27 cellular contexts compared by ENCODE assay signal in genomic region chr3:166110102-166110501, GRCh38.
"Had no signal": no experiment of that assay in that cellular context is flagged by ENCODE, and none has a peak within 500 bp of the region (broad histone marks: within the 10 kb centered on the region; RNA-seq: fewer than 3 reads in every experiment).

No MANE protein-coding gene starts in this region.

- H3K4me3 Mint-ChIP-seq: activated naive CD8-positive, alpha-beta T cell; natural killer cell treated with Interleukin-12 subunit alpha and Interleukin-12 subunit beta and Interleukin-15 and Interleukin-18, amount 100 ng/mL, for 72 hours had no signal

- H3K4me3 ChIP-seq: body of pancreas, coronary artery, dorsolateral prefrontal cortex, heart right ventricle, left lung, lower lobe of right lung, mucosa of descending colon, right lobe of liver, testis, transverse colon had no signal

- H3K36me3 Mint-ChIP-seq: activated naive CD8-positive, alpha-beta T cell had no signal

- DNase-seq: activated CD4-positive, alpha-beta T cell treated with anti-CD3 and anti-CD28 coated beads for 48 hours; activated CD4-positive, alpha-beta T cell treated with anti-CD3 and anti-CD28 coated beads, Interleukin-2, amount 50 U/mL, for 48 hours; activated CD8-positive, alpha-beta memory T cell treated with anti-CD3 and anti-CD28 coated beads for 24 hours; activated effector memory CD4-positive, alpha-beta T cell treated with Interleukin-2 at 50 U/mL for 16 hours; activated naive CD4-positive, alpha-beta T cell treated with Interleukin-2 at 50 U/mL for 16 hours; aorta; body of pancreas; dorsolateral prefrontal cortex; effector memory CD4-positive, alpha-beta T cell; foreskin fibroblast; heart right ventricle; kidney glomerular epithelial cell; left lung; lower lobe of right lung; mucosa of descending colon; right lobe of liver; stimulated activated CD4-positive, alpha-beta T cell treated with anti-CD3 and anti-CD28 coated beads, Interleukin-2, amount 100 ng/mL, for 48 hours; stimulated activated naive CD8-positive, alpha-beta T cell treated with anti-CD3 and anti-CD28 coated beads, Interleukin-15, Interleukin-2, amounts not matched to agents 100 U/mL and 50 U/mL, for 24 hours; T-helper 9 cell; testis; transverse colon had no signal

- ATAC-seq: activated CD4-positive, CD25-positive, alpha-beta regulatory T cell treated with anti-CD3 and anti-CD28 coated beads, Interleukin-2, amount 50 U/mL, for 24 hours; body of pancreas; heart right ventricle; left lung; lower lobe of right lung; mucosa of descending colon; natural killer cell treated with Interleukin-12 subunit alpha and Interleukin-12 subunit beta and Interleukin-15 and Interleukin-18, amount 100 ng/mL, for 72 hours; right lobe of liver; stimulated activated naive CD8-positive, alpha-beta T cell treated with anti-CD3 and anti-CD28 coated beads, Interleukin-15, Interleukin-2, amounts not matched to agents 100 U/mL and 50 U/mL, for 24 hours had no signal

- H3K9me3 ChIP-seq: body of pancreas, left lung, lower lobe of right lung, mucosa of descending colon, right lobe of liver, testis, transverse colon had no signal

- H3K27ac ChIP-seq: body of pancreas, coronary artery, dorsolateral prefrontal cortex, heart right ventricle, left lung, lower lobe of right lung, right lobe of liver, testis, transverse colon, VCaP had no signal

- H3K36me3 ChIP-seq: heart right ventricle, left lung, lower lobe of right lung, right lobe of liver, transverse colon had no signal

- H3K27me3 ChIP-seq: body of pancreas, dorsolateral prefrontal cortex, heart right ventricle, left lung, right lobe of liver, testis, transverse colon had no signal

- FAIRE-seq: TTC549 had no signal

- H3K27ac Mint-ChIP-seq: activated naive CD8-positive, alpha-beta T cell; natural killer cell treated with Interleukin-12 subunit alpha and Interleukin-12 subunit beta and Interleukin-15 and Interleukin-18, amount 100 ng/mL, for 72 hours had no signal

- H3K27me3 Mint-ChIP-seq: activated naive CD8-positive, alpha-beta T cell; natural killer cell treated with Interleukin-12 subunit alpha and Interleukin-12 subunit beta and Interleukin-15 and Interleukin-18, amount 100 ng/mL, for 72 hours had no signal

- H3K4me1 ChIP-seq: body of pancreas, heart right ventricle, left lung, lower lobe of right lung, right lobe of liver, testis, transverse colon had no signal
